21 cellular contexts compared by ENCODE assay signal in the genomic region with DNA sequence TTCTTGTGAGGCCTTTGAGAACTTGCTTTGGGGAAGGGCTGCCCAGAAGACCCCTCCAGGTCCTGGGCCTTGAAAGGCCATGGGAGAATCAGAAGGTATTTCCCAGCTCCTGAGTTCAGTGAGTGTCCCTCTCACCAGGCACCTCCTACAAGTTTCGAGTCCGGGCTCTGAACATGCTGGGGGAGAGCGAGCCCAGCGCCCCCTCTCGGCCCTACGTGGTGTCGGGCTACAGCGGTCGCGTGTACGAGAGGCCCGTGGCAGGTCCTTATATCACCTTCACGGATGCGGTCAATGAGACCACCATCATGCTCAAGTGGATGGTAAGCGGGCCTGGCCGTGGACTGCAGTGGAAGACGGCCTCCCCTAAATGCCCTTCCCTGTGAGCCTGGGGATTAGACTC.
DNase-seq lines count a peak whose midpoint lies in the region; ATAC-seq and TF ChIP-seq lines count a peak whose summit lies in the region.
"Had no signal": no experiment of that assay in that cellular context is flagged by ENCODE, and none has a peak within 500 bp of the region (broad histone marks: within the 10 kb centered on the region; RNA-seq: fewer than 3 reads in every experiment).

No MANE protein-coding gene starts in this region.

- no CpG with 5 or more reads among the region's 17 CpGs for WGBS in H9 (ENCODE audit: extremely low coverage, insufficient read length, low lambda C conversion rate)
- 95 to 96% methylated on average over 14 to 17 of the region's 17 CpGs for WGBS in endodermal cell (ENCODE audit: insufficient coverage in 1 of 2, insufficient read length in 1 of 2), 2 experiments

- no peaks in the 10 kb centered on the region for H3K79me1 ChIP-seq in H9 (ENCODE audit: insufficient read depth, low read depth, low read length, poor library complexity, severe bottlenecking)

- H3K56ac ChIP-seq in H9 (ENCODE audit: insufficient read length, low read depth, low read length), result no peak overlapping the region

- no peak overlapping the region for H3K14ac ChIP-seq in H9 (ENCODE audit: insufficient read depth, low read length)

- H2BK20ac ChIP-seq in H9 (ENCODE audit: low read depth, low read length, poor library complexity, severe bottlenecking), result no peak overlapping the region

- H3K23me2 ChIP-seq in H9 (ENCODE audit: insufficient read length, low read depth, low read length, poor library complexity, severe bottlenecking), result no peaks in the 10 kb centered on the region

- H3K79me2 ChIP-seq in H9 (ENCODE audit: insufficient read depth, low read length), result no peaks in the 10 kb centered on the region

- no peak overlapping the region for H2BK120ac ChIP-seq in H9 (ENCODE audit: low read depth, low read length, poor library complexity, severe bottlenecking)

- no peak overlapping the region for H3K4ac ChIP-seq in H9 (ENCODE audit: low read depth, low read length)

- TF ChIP-seq CTCF in GM12864 (IDR thresholded peaks at IDR 0.05; ENCODE audit: low read depth, low read length, missing control alignments), result peak; percentile 13
- TF ChIP-seq CTCF in H9 (conservative IDR thresholded peaks at IDR 0.05), result peak; percentile 51; the same call in 2 of the 3 replicates
- peak; percentile 59 for TF ChIP-seq CTCF in endodermal cell (conservative IDR thresholded peaks at IDR 0.05)
- no peak for TF ChIP-seq CTCF in nephron progenitor cell (IDR thresholded peaks at IDR 0.05)

- H2BK15ac ChIP-seq in H9 (ENCODE audit: low read depth, low read length), result no peak overlapping the region

- no peak overlapping the region for H3T11ph ChIP-seq in H9 (ENCODE audit: low read length)

- intact Hi-C loops in posterior vena cava (cut with DNase I), result loop anchor here (5.0 to 10.0 kb wide), 2 partner anchors 142 to 215 kb away; no protein-coding TSS in a partner anchor

- H3K18ac ChIP-seq in H9 (ENCODE audit: insufficient read length, low read depth, low read length), result no peak overlapping the region

- H3K27me3 Mint-ChIP-seq in H9 (ENCODE audit: low read depth) (0 out of 2 replicates have a peak, but pooled peaks cover 2% of the 10 kb centered on the region), endodermal cell (ENCODE audit: insufficient read depth) (peaks cover under 1% of the 10 kb centered on the region), nephron progenitor cell (ENCODE audit: low read depth, poor library complexity) (peaks cover 4% of the 10 kb centered on the region)
- H3K27me3 Mint-ChIP-seq: B cell had no signal

- H3K4me1 Mint-ChIP-seq in H9 (peaks cover 21 to 31% of the 10 kb centered on the region in 2 experiments), endodermal cell (peaks cover 21% of the 10 kb centered on the region), nephron progenitor cell (peaks cover 65% of the 10 kb centered on the region)

- DNase-seq in GM12864 (ENCODE audit: low read depth), result no peak
- peak; percentile 66 for DNase-seq in H9
- peak; percentile 75 for DNase-seq in endodermal cell
- no peak for DNase-seq in nephron progenitor cell
- DNase-seq in posterior vena cava (ENCODE audit: low spot score), result no peak
- DNase-seq in activated naive CD4-positive, alpha-beta T cell treated with Interleukin-2 at 50 U/mL for 16 hours, result no peak
- DNase-seq: DMS53, GF-D8, GOT3, KG1, MV-4-11, NCI-H1105 treated with DMSO at 0.1 percent for 48 hours, NCI-H2081 treated with DMSO at 0.1 percent for 48 hours, NCI-H2171 treated with DMSO at 0.1 percent for 48 hours, NCI-H446, NCI-H526, Right ventricle myocardium superior had no signal

- H3K4me3 Mint-ChIP-seq in H9, result no peak overlapping the region
- H3K4me3 Mint-ChIP-seq in endodermal cell, result no peak overlapping the region
- H3K4me3 Mint-ChIP-seq in nephron progenitor cell, result no peak overlapping the region
- H3K4me3 Mint-ChIP-seq: B cell, CD14-positive monocyte had no signal

- no peak overlapping the region for H4K91ac ChIP-seq in H9 (ENCODE audit: insufficient read length, low read depth, low read length)

- H3K36me3 Mint-ChIP-seq in H9 (ENCODE audit: insufficient read depth in 1 of 3, low read depth in 3 of 3) (peaks cover 0 to 38% (median 12%) of the 10 kb centered on the region in 3 experiments; a peak in 4 of 7 replicates), endodermal cell (ENCODE audit: low read depth) (peaks cover 2% of the 10 kb centered on the region), nephron progenitor cell (ENCODE audit: low read depth) (peaks cover 99% of the 10 kb centered on the region)
- H3K36me3 Mint-ChIP-seq: CD14-positive monocyte had no signal

- H3K27ac Mint-ChIP-seq in H9 (no peak overlapping the region; a peak in 1 of 7 replicates), endodermal cell (no peak overlapping the region), nephron progenitor cell (peak overlapping the region; percentile 98)
- H3K27ac Mint-ChIP-seq: B cell had no signal

- H3K9me3 ChIP-seq in H9 (ENCODE audit: control insufficient read depth, low read depth, low read length) (no peaks in the 10 kb centered on the region), endodermal cell (ENCODE audit: control insufficient read depth, low read length) (no peaks in the 10 kb centered on the region)
- H3K9me3 ChIP-seq: A549 had no signal

- H3K27me3 ChIP-seq in H9 (ENCODE audit: insufficient read depth, low read length), result no peaks in the 10 kb centered on the region
- H3K27me3 ChIP-seq in endodermal cell (ENCODE audit: control insufficient read depth, insufficient read depth, low read length, poor library complexity, severe bottlenecking), result peaks cover 7% of the 10 kb centered on the region

- H3K4me1 ChIP-seq in H9 (ENCODE audit: insufficient read depth, low read length) (no peaks in the 10 kb centered on the region), endodermal cell (ENCODE audit: control insufficient read depth, insufficient read depth, low read length) (peaks cover 4% of the 10 kb centered on the region)
- H3K4me1 ChIP-seq: A549 had no signal

- H3K4me2 ChIP-seq in H9 (ENCODE audit: insufficient read depth, insufficient read length, low read length), result no peak overlapping the region
- H3K4me2 ChIP-seq: A549 had no signal

- no peak overlapping the region for H2BK5ac ChIP-seq in H9 (ENCODE audit: insufficient read length, low read length)

- no peak overlapping the region for H2BK12ac ChIP-seq in H9 (ENCODE audit: insufficient read length, low read depth, low read length)

- no peak overlapping the region for H3K9ac ChIP-seq in H9 (ENCODE audit: extremely low read depth, insufficient read length, low read length)
- no peak overlapping the region for H3K9ac ChIP-seq in endodermal cell (ENCODE audit: extremely low read depth, low read length, poor library complexity, severe bottlenecking)

- H4K5ac ChIP-seq in H9 (ENCODE audit: insufficient read length, low read depth, low read length), result no peak overlapping the region

- no peak overlapping the region for H2AK5ac ChIP-seq in H9 (ENCODE audit: insufficient read length, low read length)

- no peak overlapping the region for H2AFZ ChIP-seq in H9 (ENCODE audit: low read length)

- H3K36me3 ChIP-seq in endodermal cell (ENCODE audit: control insufficient read depth, insufficient read depth, low read length), result no peaks in the 10 kb centered on the region

- no peak overlapping the region for H4K8ac ChIP-seq in H9 (replicated peaks; ENCODE audit: insufficient read length, low read depth, low read length)

- no peaks in the 10 kb centered on the region for H4K20me1 ChIP-seq in H9 (ENCODE audit: control insufficient read depth, insufficient read depth, insufficient read length)

- no peak overlapping the region for H3K23ac ChIP-seq in H9 (ENCODE audit: insufficient read length, low read depth, low read length)

- ATAC-seq in HG02763 (IDR thresholded peaks at IDR 0.05; ENCODE audit: unreplicated experiment), result no peak

- no peaks in the 10 kb centered on the region for H3K9me3 Mint-ChIP-seq in H9
- no peaks in the 10 kb centered on the region for H3K9me3 Mint-ChIP-seq in endodermal cell
- no peaks in the 10 kb centered on the region for H3K9me3 Mint-ChIP-seq in nephron progenitor cell
- H3K9me3 Mint-ChIP-seq: CD14-positive monocyte had no signal

- H3K27ac ChIP-seq in H9 (ENCODE audit: insufficient read length, low read depth, low read length) (no peak overlapping the region), endodermal cell (ENCODE audit: low read depth, low read length) (peak overlapping the region; percentile 22)
- H3K27ac ChIP-seq: A549 had no signal

- H3K4me3 ChIP-seq in GM12864 (ENCODE audit: low read depth, low read length) (no peak overlapping the region), endodermal cell (ENCODE audit: low read length) (no peak overlapping the region)
- H3K4me3 ChIP-seq: A549 had no signal

Comparison
In these comparisons a context has a peak if more than half of its experiments do, and no peak if none do; other contexts are left out.
1. DNase-seq: peak in H9 (single experiment) and endodermal cell (single experiment); none in GM12864 (single experiment), nephron progenitor cell (single experiment), posterior vena cava (single experiment) and activated naive CD4-positive, alpha-beta T cell treated with Interleukin-2 at 50 U/mL for 16 hours (single experiment).